ENCODE assay signal across 8 cellular contexts in the genomic region with DNA sequence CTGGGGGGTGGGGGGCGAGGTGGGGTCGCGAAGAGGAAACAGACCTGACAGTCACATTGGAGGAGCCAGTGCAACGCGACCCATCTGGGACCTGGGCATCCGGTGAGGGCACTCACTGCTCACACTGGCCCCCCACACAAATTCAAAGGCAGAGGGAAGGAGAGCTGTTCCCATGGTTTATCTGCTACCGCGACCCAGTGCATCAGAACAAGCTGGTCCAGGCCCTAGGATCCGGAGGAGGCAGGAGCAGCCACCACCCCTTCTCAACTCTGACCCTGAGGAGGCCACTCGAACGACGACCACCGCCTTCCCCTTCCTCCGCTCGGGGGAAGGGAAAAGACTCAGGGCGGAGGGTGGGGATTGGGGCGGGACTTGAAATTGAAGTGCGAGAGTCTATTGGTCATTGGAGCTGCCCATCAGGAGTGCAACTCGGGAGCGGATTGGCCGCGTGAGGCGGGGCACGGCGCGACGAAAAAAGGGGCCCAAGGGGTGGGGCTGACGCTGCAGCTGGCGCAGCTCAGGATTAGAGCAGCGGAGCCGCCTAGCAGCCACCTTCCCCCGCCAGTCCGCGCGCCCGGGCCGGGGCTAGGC. TPM values are rescaled to one million over a fixed set of nuclear protein-coding genes. Genes with fewer than 3 reads are reported as not detected.
DNase-seq lines count a peak whose midpoint lies in the region; ATAC-seq lines count a peak whose summit lies in the region.

A gene (plus strand): TSS at position 526 of the 591 bp plus-strand sequence. CDS start 155 bp downstream, outside the sequence.

- DNase-seq in COLO829 (ENCODE audit: low spot score) (peak; percentile 97), NCI-H82 (lab: John Stamatoyannopoulos, UW) (peak; percentile 99), activated T-cell treated with anti-CD3 and anti-CD28 coated beads for 4 hours (peak; percentile 36), myocyte (ENCODE audit: low read depth) (peak; percentile 89)
- DNase-seq in stimulated activated naive B cell treated with anti-CD40 and anti-IgM and Interleukin-4, amounts not matched to agents 10 μg/mL and 1 μg/mL and 100 μg/mL, for 72 hours, result peak; percentile 79

- H3K27me3 Mint-ChIP-seq in stimulated activated naive B cell treated with anti-CD40 and anti-IgM and Interleukin-4, amounts not matched to agents 10 μg/mL and 1 μg/mL and 100 μg/mL, for 72 hours, result peaks cover 70 to 91% of the 10 kb centered on the region in 2 donors

- peaks cover 0 to 3% of the 10 kb centered on the region in 2 donors for H3K9me3 Mint-ChIP-seq in stimulated activated naive B cell treated with anti-CD40 and anti-IgM and Interleukin-4, amounts not matched to agents 10 μg/mL and 1 μg/mL and 100 μg/mL, for 72 hours

- H3K4me1 Mint-ChIP-seq in stimulated activated naive B cell treated with anti-CD40 and anti-IgM and Interleukin-4, amounts not matched to agents 10 μg/mL and 1 μg/mL and 100 μg/mL, for 72 hours, result peaks cover 12 to 30% of the 10 kb centered on the region in 2 donors

- peak within 1 kb of the TSS; percentile 73 to 78 for H3K4me3 Mint-ChIP-seq in stimulated activated naive B cell treated with anti-CD40 and anti-IgM and Interleukin-4, amounts not matched to agents 10 μg/mL and 1 μg/mL and 100 μg/mL, for 72 hours

- ATAC-seq in GM19467 (IDR thresholded peaks at IDR 0.05; ENCODE audit: unreplicated experiment) (peak; percentile 89), HG03571 (IDR thresholded peaks at IDR 0.05; ENCODE audit: unreplicated experiment) (peak; percentile 91), esophagus mucosa (peak; percentile 68)
- peak; percentile 97 for ATAC-seq in stimulated activated naive B cell treated with anti-CD40 and anti-IgM and Interleukin-4, amounts not matched to agents 10 μg/mL and 1 μg/mL and 100 μg/mL, for 72 hours (replicated peaks)

- peaks cover 0 to 5% of the 10 kb centered on the region in 2 donors for H3K36me3 Mint-ChIP-seq in stimulated activated naive B cell treated with anti-CD40 and anti-IgM and Interleukin-4, amounts not matched to agents 10 μg/mL and 1 μg/mL and 100 μg/mL, for 72 hours

- H3K27ac Mint-ChIP-seq in stimulated activated naive B cell treated with anti-CD40 and anti-IgM and Interleukin-4, amounts not matched to agents 10 μg/mL and 1 μg/mL and 100 μg/mL, for 72 hours, result peak within 1 kb of the TSS; percentile 79

RNA-seq across cellular contexts. Expression of the gene that starts here (rescaled TPM):
- not detected for total RNA-seq in esophagus mucosa
- 0.45 and 0.47 TPM in 2 replicates for total RNA-seq in myocyte
- polyA plus RNA-seq in myocyte (2012), result 1.1 TPM

Comparison
In these comparisons a context has a peak if more than half of its experiments do, and no peak if none do; other contexts are left out.
1. Peak in every context shown above with its lines: DNase-seq and ATAC-seq.
2. Peak in ATAC-seq in esophagus mucosa; RNA of the gene not detected or under 1 TPM.
3. DNase-seq: peak in every context shown above with its lines; median percentile 99 in NCI-H82; 97 in COLO829; 89 in myocyte; 79 in stimulated activated naive B cell treated with anti-CD40 and anti-IgM and Interleukin-4, amounts not matched to agents 10 μg/mL and 1 μg/mL and 100 μg/mL, for 72 hours; 36 in activated T-cell treated with anti-CD3 and anti-CD28 coated beads for 4 hours.